28 cellular contexts compared by ENCODE assay signal in the genomic region with DNA sequence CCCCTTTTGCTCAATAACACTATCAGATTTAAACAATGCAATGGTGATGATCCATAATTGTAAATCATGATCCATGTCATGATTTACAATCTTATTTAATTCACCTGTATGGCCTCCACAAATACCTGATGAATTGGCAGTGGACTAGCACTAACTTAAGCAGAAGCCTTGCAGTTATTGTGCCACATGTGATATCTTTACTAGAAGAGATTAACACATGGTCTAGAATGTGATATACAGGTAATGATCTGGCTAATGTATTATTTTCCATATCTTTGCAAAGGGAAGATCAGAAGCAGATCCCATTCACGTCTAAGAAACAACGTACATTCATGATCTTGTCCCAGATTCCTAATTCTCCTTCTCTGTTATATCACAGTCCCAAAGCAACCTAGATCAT.
"Had no signal": no experiment of that assay in that cellular context is flagged by ENCODE, and none has a peak within 500 bp of the region (broad histone marks: within the 10 kb centered on the region; RNA-seq: fewer than 3 reads in every experiment).

No MANE protein-coding gene starts in this region.

- H3K36me3 ChIP-seq: colonic mucosa, esophagus muscularis mucosa, esophagus squamous epithelium, gastrocnemius medialis, gastroesophageal sphincter, heart left ventricle, heart right ventricle had no signal

- DNase-seq: colonic mucosa; cortex of kidney; dermis blood vessel endothelial cell; dorsolateral prefrontal cortex; effector CD4-positive, alpha-beta T cell; effector CD8-positive, alpha-beta T cell; effector memory CD4-positive, alpha-beta T cell; effector memory CD8-positive, alpha-beta T cell; endodermal cell; erythroblast; esophagus squamous epithelium; foreskin fibroblast; foreskin keratinocyte; foreskin melanocyte; gastrocnemius medialis; glutamatergic neuron; head of caudate nucleus; heart left ventricle; heart right ventricle had no signal

- H3K27me3 ChIP-seq: colonic mucosa, dorsolateral prefrontal cortex, esophagus muscularis mucosa, esophagus squamous epithelium, gastrocnemius medialis, gastroesophageal sphincter, heart left ventricle, heart right ventricle had no signal

- ATAC-seq: effector memory CD8-positive, alpha-beta T cell; esophagus mucosa; foreskin keratinocyte; gastrocnemius medialis; gastroesophageal sphincter; heart left ventricle; heart right ventricle had no signal

- H3K4me1 ChIP-seq: colonic mucosa, esophagus muscularis mucosa, esophagus squamous epithelium, foreskin keratinocyte, gastrocnemius medialis, gastroesophageal sphincter had no signal

- H3K9me3 ChIP-seq: colonic mucosa, esophagus squamous epithelium, gastrocnemius medialis, gastroesophageal sphincter had no signal

- H3K4me3 ChIP-seq: colonic mucosa, coronary artery, dorsolateral prefrontal cortex, esophagus muscularis mucosa, esophagus squamous epithelium, gastrocnemius medialis, gastroesophageal sphincter, heart left ventricle, heart right ventricle had no signal

- H3K27ac ChIP-seq: colonic mucosa, coronary artery, dorsolateral prefrontal cortex, epithelial cell of prostate, esophagus muscularis mucosa, esophagus squamous epithelium, foreskin keratinocyte, gastrocnemius medialis, gastroesophageal sphincter, heart left ventricle, heart right ventricle had no signal

- FAIRE-seq: colon, endometrium, endothelial cell of umbilical vein, frontal cortex had no signal
